Comparison of ENCODE assay signal across 20 cellular contexts in the genomic region with DNA sequence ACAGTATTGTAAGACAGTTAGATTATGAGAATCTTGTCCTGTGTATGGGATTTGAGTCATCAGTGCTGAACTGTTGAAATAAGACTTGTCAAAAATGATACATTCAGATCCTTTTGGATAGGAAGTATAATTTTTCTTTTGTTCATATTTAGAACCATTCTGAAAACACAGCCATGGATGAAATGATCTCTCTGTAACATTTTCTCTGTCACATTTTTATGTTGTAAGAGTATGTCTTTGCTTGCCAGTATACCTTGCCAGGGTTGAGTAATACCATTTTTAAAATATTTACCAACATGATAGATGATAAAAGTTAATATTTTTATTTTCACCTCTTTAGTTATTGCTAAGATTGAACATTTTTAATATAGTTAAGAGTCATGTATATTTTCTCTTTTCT. TPM values are rescaled to one million over a fixed set of nuclear protein-coding genes. Genes with fewer than 3 reads are reported as not detected.
DNase-seq lines count a peak whose midpoint lies in the region; ATAC-seq and TF ChIP-seq lines count a peak whose summit lies in the region.
"Had no signal": no experiment of that assay in that cellular context is flagged by ENCODE, and none has a peak within 500 bp of the region (broad histone marks: within the 10 kb centered on the region; RNA-seq: fewer than 3 reads in every experiment).

No MANE protein-coding gene starts in this region.

- H2AK9ac ChIP-seq in IMR-90 (replicated peaks; ENCODE audit: low read depth, low read length, poor library complexity), result no peak overlapping the region

- peak; percentile 3 for DNase-seq in AG10803 (ENCODE audit: low read depth)
- peak; percentile 4 for DNase-seq in IMR-90
- DNase-seq in choroid plexus epithelial cell (ENCODE audit: low read depth), result peak; percentile 6
- DNase-seq in hepatocyte (ENCODE audit: low spot score), result no peak
- no peak for DNase-seq in DMS79 treated with DMSO at 0.1 percent for 48 hours (lab: John Stamatoyannopoulos, UW)
- no peak for DNase-seq in chondrocyte (ENCODE audit: low spot score)
- DNase-seq: CD4-positive, CD25-positive, alpha-beta regulatory T cell; DMS153; GOT3; HFFc6; NCI-H1105 treated with DMSO at 0.1 percent for 48 hours; NCI-H2107; NCI-H524 treated with DMSO at 0.1 percent for 48 hours; NCI-H774; SIG-M5 had no signal

- no peak overlapping the region for H3K14ac ChIP-seq in IMR-90 (replicated peaks; ENCODE audit: low read depth, low read length)

- CTCF ChIA-PET in IMR-90 (lab: Yijun Ruan, JAX), result no interaction called here

- H3K9me3 ChIP-seq in IMR-90 (ENCODE audit: control insufficient read depth, insufficient read depth, low read length), result peaks cover 2% of the 10 kb centered on the region
- peaks cover 0 to 14% (median 0%) of the 10 kb centered on the region in 3 donors for H3K9me3 ChIP-seq in gastroesophageal sphincter
- H3K9me3 ChIP-seq in hepatocyte (ENCODE audit: low read depth), result no peaks in the 10 kb centered on the region

- no peaks in the 10 kb centered on the region; the same call in 1 of the 2 replicates for H3K4me1 ChIP-seq in IMR-90 (ENCODE audit: control insufficient read depth, insufficient read depth, low read length)
- H3K4me1 ChIP-seq in gastroesophageal sphincter, result peaks cover 8 to 29% (median 8%) of the 10 kb centered on the region in 3 donors
- no peaks in the 10 kb centered on the region for H3K4me1 ChIP-seq in hepatocyte (ENCODE audit: insufficient read depth)
- H3K4me1 ChIP-seq: HAP-1 had no signal

- no peak overlapping the region for H3K4me3 Mint-ChIP-seq in chondrocyte (ENCODE audit: unreplicated experiment)
- H3K4me3 Mint-ChIP-seq: CD4-positive, CD25-positive, alpha-beta regulatory T cell; HFFc6 had no signal

- no peak overlapping the region for H3K4me3 ChIP-seq in AG10803 (ENCODE audit: low read length)
- no peak overlapping the region for H3K4me3 ChIP-seq in IMR-90 (ENCODE audit: insufficient read depth, low read depth, low read length)
- no peak overlapping the region for H3K4me3 ChIP-seq in choroid plexus epithelial cell (ENCODE audit: low read depth, low read length)
- H3K4me3 ChIP-seq in gastroesophageal sphincter, result no peak overlapping the region
- H3K4me3 ChIP-seq in hepatocyte, result no peak overlapping the region
- H3K4me3 ChIP-seq: BLaER1, GM12878, HAP-1, SK-N-MC had no signal

- H3K4me2 ChIP-seq in IMR-90 (ENCODE audit: low read depth, low read length), result no peak overlapping the region
- no peak overlapping the region for H3K4me2 ChIP-seq in hepatocyte
- H3K4me2 ChIP-seq: BLaER1 had no signal

- no peak overlapping the region for H2BK120ac ChIP-seq in IMR-90 (ENCODE audit: low read depth, low read length)

- H3K18ac ChIP-seq in IMR-90 (ENCODE audit: low read depth, low read length), result no peak overlapping the region

- no peak overlapping the region for H3K9ac ChIP-seq in IMR-90 (ENCODE audit: low read depth, low read length)
- H3K9ac ChIP-seq: BLaER1 had no signal

- H2BK15ac ChIP-seq in IMR-90 (ENCODE audit: low read depth, low read length), result no peak overlapping the region

- H4K20me1 ChIP-seq in IMR-90 (ENCODE audit: insufficient read depth, low read length) (peaks cover 36% of the 10 kb centered on the region), hepatocyte (ENCODE audit: insufficient read depth, poor library complexity, severe bottlenecking) (peaks cover 9% of the 10 kb centered on the region)

- no TSS peak for BruUV-seq in IMR-90 (replicated peaks; lab: Mats Ljungman, UMichigan)

- no peaks in the 10 kb centered on the region for H3K9me2 ChIP-seq in hepatocyte (replicated peaks; ENCODE audit: insufficient read depth)

- dilution Hi-C loops in IMR-90 (cut with HindIII; ENCODE audit: low sequenced_read_pairs, unreplicated experiment), result no loop called here

- no peak for TF ChIP-seq CTCF in AG10803 (conservative IDR thresholded peaks at IDR 0.05; ENCODE audit: low read length)
- TF ChIP-seq CTCF in IMR-90 (conservative IDR thresholded peaks at IDR 0.05; ENCODE audit: low read depth, low read length), result no peak
- no peak for TF ChIP-seq CTCF in choroid plexus epithelial cell (conservative IDR thresholded peaks at IDR 0.05; ENCODE audit: low read depth, low read length)
- no peak for TF ChIP-seq CTCF in gastroesophageal sphincter (IDR thresholded peaks at IDR 0.05)
- no peak for TF ChIP-seq CTCF in hepatocyte (IDR thresholded peaks at IDR 0.05; ENCODE audit: poor library complexity)
- no peak for TF ChIP-seq CTCF in chondrocyte (IDR thresholded peaks at IDR 0.05)

- intact Hi-C loops in IMR-90 (cut with micrococcal nuclease), result no loop called here

- TF ChIP-seq POLR2A in IMR-90 (IDR thresholded peaks at IDR 0.05; ENCODE audit: low read depth, low read length), result no peak
- no peak for TF ChIP-seq POLR2A in gastroesophageal sphincter (IDR thresholded peaks at IDR 0.05)

- H2BK5ac ChIP-seq in IMR-90 (ENCODE audit: low read depth, low read length, poor library complexity, severe bottlenecking), result no peak overlapping the region

- no peak for TF ChIP-seq RAD21 in IMR-90 (IDR thresholded peaks at IDR 0.05; ENCODE audit: low read length)

- H3K27ac Mint-ChIP-seq in chondrocyte (ENCODE audit: unreplicated experiment), result no peak overlapping the region
- H3K27ac Mint-ChIP-seq: HFFc6 had no signal

- POLR2A ChIA-PET in IMR-90 (lab: Charles Lee; ENCODE audit: unreplicated experiment), result no interaction called here

- peaks cover 28% of the 10 kb centered on the region for H3K36me3 Mint-ChIP-seq in chondrocyte (ENCODE audit: low read depth)

- H2AK5ac ChIP-seq in IMR-90 (ENCODE audit: low read depth, low read length), result no peak overlapping the region

- no peak overlapping the region for H3K4ac ChIP-seq in IMR-90 (ENCODE audit: low read depth, low read length)

- H3K27ac ChIP-seq in IMR-90 (ENCODE audit: insufficient read depth, low read length), result no peak overlapping the region
- H3K27ac ChIP-seq in gastroesophageal sphincter, result peak overlapping the region in 3 of 4 donors; percentile 14 to 65 (median 50)
- H3K27ac ChIP-seq in hepatocyte, result no peak overlapping the region
- H3K27ac ChIP-seq: BLaER1 had no signal

- no peak overlapping the region for H3K56ac ChIP-seq in IMR-90 (ENCODE audit: extremely low read depth, insufficient read depth, low read length)

- H2AFZ ChIP-seq in IMR-90 (replicated peaks; ENCODE audit: low read length, poor library complexity) (no peak overlapping the region), hepatocyte (no peak overlapping the region)

- H3K36me3 ChIP-seq in IMR-90 (ENCODE audit: control insufficient read depth, insufficient read depth, low read length) (peaks cover 4% of the 10 kb centered on the region; the same call in 1 of the 2 replicates), gastroesophageal sphincter (peaks cover 0 to 15% of the 10 kb centered on the region in 2 donors), hepatocyte (replicated peaks; ENCODE audit: insufficient read depth, low read depth) (no peaks in the 10 kb centered on the region)

- H2BK20ac ChIP-seq in IMR-90 (ENCODE audit: low read depth, low read length), result no peak overlapping the region

- in situ Hi-C loops in IMR-90 (cut with MboI; ENCODE audit: low sequenced_read_pairs), result no loop called here

- H3K4me1 Mint-ChIP-seq in chondrocyte (ENCODE audit: low read depth), result peaks cover 22% of the 10 kb centered on the region

- H4K8ac ChIP-seq in IMR-90 (ENCODE audit: low read depth in 2 of 2, low read length in 2 of 2), result no peak overlapping the region

- H3K79me1 ChIP-seq in IMR-90 (ENCODE audit: low read depth in 1 of 2, low read length in 2 of 2), result peaks cover 16 to 34% of the 10 kb centered on the region in 2 experiments

- peaks cover 84% of the 10 kb centered on the region for H3K79me2 ChIP-seq in hepatocyte

- TF ChIP-seq EP300 in gastroesophageal sphincter (IDR thresholded peaks at IDR 0.05), result no peak

- H4K5ac ChIP-seq in IMR-90 (ENCODE audit: low read depth, low read length), result no peak overlapping the region

- no peak overlapping the region for H4K91ac ChIP-seq in IMR-90 (ENCODE audit: insufficient read depth, low read depth, low read length)

- no peak for ATAC-seq in IMR-90 (ENCODE audit: low read depth)
- peak; percentile 82 for ATAC-seq in gastroesophageal sphincter
- ATAC-seq: GM12878 had no signal

- peaks cover 22% of the 10 kb centered on the region for H3K9me3 Mint-ChIP-seq in chondrocyte (ENCODE audit: low read depth)
- H3K9me3 Mint-ChIP-seq: HFFc6 had no signal

- no peak overlapping the region for H3K23ac ChIP-seq in IMR-90 (ENCODE audit: low read depth, low read length)

- no peaks in the 10 kb centered on the region; the same call in 1 of the 2 replicates for H3K9me1 ChIP-seq in IMR-90 (ENCODE audit: insufficient read depth, low read length)

- H3K27me3 Mint-ChIP-seq in chondrocyte (ENCODE audit: low read depth), result no peaks in the 10 kb centered on the region
- H3K27me3 Mint-ChIP-seq: CD4-positive, CD25-positive, alpha-beta regulatory T cell had no signal

- no peaks in the 10 kb centered on the region for H3K27me3 ChIP-seq in IMR-90 (ENCODE audit: control insufficient read depth, insufficient read depth, low read length)
- H3K27me3 ChIP-seq in gastroesophageal sphincter, result no peaks in the 10 kb centered on the region
- H3K27me3 ChIP-seq in hepatocyte, result no peaks in the 10 kb centered on the region
- H3K27me3 ChIP-seq: BLaER1 had no signal

TF ChIP-seq in IMR-90, 13 proteins besides CTCF, POLR2A, EP300 and RAD21:
- TF ChIP-seq CHD1 (IDR thresholded peaks at IDR 0.05; ENCODE audit: low read depth, low read length) (no peak), MAZ (IDR thresholded peaks at IDR 0.05; ENCODE audit: borderline replicate concordance, low read depth, low read length) (no peak), CEBPB (IDR thresholded peaks at IDR 0.05; ENCODE audit: low read depth, low read length) (no peak)
TF ChIP-seq in IMR-90: peak in this region for 0.

RNA-seq across cellular contexts. Expression of a gene that starts 45.0 kb away (rescaled TPM):
- total RNA-seq in IMR-90 (2012; rRNA removed) (3.4 and 5.8 TPM in 2 replicates), gastroesophageal sphincter (10 to 100 TPM; 24.8 to 39.5 (median 28.4) TPM), hepatocyte (7.8 and 8.6 TPM in 2 replicates), chondrocyte (19.2 to 29.0 TPM (median 21.0 TPM) in 3 replicates)
- polyA plus RNA-seq in IMR-90 (2012; rRNA removed) (14.2 and 14.4 TPM in 2 replicates), hepatocyte (36.1 and 39.2 TPM in 2 replicates)
- 1.8 and 3.3 TPM in 2 replicates for polyA plus RNA-seq in IMR-90 (2012; cell fraction: cytosol; rRNA removed)
- 5.2 and 12.4 TPM in 2 replicates for polyA plus RNA-seq in IMR-90 (2012; cell fraction: nucleus; rRNA removed; ENCODE audit: low replicate concordance)

Comparison
In these comparisons a context has a peak if more than half of its experiments do, and no peak if none do; other contexts are left out.
1. DNase-seq: peak in AG10803 (single experiment), IMR-90 (single experiment) and choroid plexus epithelial cell (single experiment); none in hepatocyte (single experiment), DMS79 treated with DMSO at 0.1 percent for 48 hours (single experiment) and chondrocyte (single experiment).
2. H3K27ac ChIP-seq: peak in gastroesophageal sphincter (3 of 4); none in IMR-90 (single experiment) and hepatocyte (single experiment).